1 cellular context compared by ENCODE assay signal in genomic region chr14:23589606-23590005, GRCh38.
TF ChIP-seq lines count a peak whose summit lies in the region.

No MANE protein-coding gene starts in this region.

TF ChIP-seq in HCT116, 20 proteins besides CTCF, POLR2A, EP300 and RAD21 (continued from another document):
- no peak for TF ChIP-seq TCF7L2 (IDR thresholded peaks at IDR 0.05; ENCODE audit: borderline replicate concordance, extremely low read depth, insufficient read depth, insufficient read length)
